In genomic region chr6:81753709-81754678, GRCh38 we compare ENCODE assay signal across 8 cellular contexts. TPM values are rescaled to one million over a fixed set of nuclear protein-coding genes. Genes with fewer than 3 reads are reported as not detected.
DNase-seq lines count a peak whose midpoint lies in the region; ATAC-seq lines count a peak whose summit lies in the region.

No MANE protein-coding gene starts in this region.

- H3K27me3 ChIP-seq in mucosa of stomach (ENCODE audit: control insufficient read depth, insufficient read depth, low read length) = no peaks in the 10 kb centered on the region

- DNase-seq in A172 (ENCODE audit: low spot score) (peak; percentile 54), NOMO-1 treated with DMSO at 0.1 percent for 48 hours (lab: John Stamatoyannopoulos, UW; ENCODE audit: unreplicated experiment) (peak; percentile 80), activated T-cell treated with anti-CD3 and anti-CD28 coated beads for 4 hours (peak; percentile 88), epithelial cell of prostate (ENCODE audit: low read depth, low spot score) (no peak)
- peak; percentile 72 to 85 for DNase-seq in stimulated activated CD8-positive, alpha-beta memory T cell treated with anti-CD3 and anti-CD28 coated beads, Interleukin-4, amount 100 ng/mL, for 4 hours (ENCODE audit: low read depth in 2 of 2, low spot score in 1 of 2)

- peak overlapping the region; percentile 84 for H3K9ac ChIP-seq in mucosa of stomach (ENCODE audit: low read length)

- H3K36me3 ChIP-seq in mucosa of stomach (ENCODE audit: control insufficient read depth, insufficient read depth, low read length) = peaks cover 10% of the 10 kb centered on the region

- ATAC-seq in GM18909 (IDR thresholded peaks at IDR 0.05; ENCODE audit: poor library complexity, unreplicated experiment) = peak; percentile 48
- ATAC-seq in HG03175 (IDR thresholded peaks at IDR 0.05; ENCODE audit: unreplicated experiment) = peak; percentile 33

- no peaks in the 10 kb centered on the region for H3K9me3 ChIP-seq in mucosa of stomach (ENCODE audit: control insufficient read depth, low read length)

- peak overlapping the region; percentile 75 for H3K4me3 ChIP-seq in mucosa of stomach (ENCODE audit: low read length)

- peak overlapping the region; percentile 75 for H3K27ac ChIP-seq in epithelial cell of prostate

- H3K4me1 ChIP-seq in mucosa of stomach (ENCODE audit: control insufficient read depth, insufficient read depth, low read length) = peaks cover 11% of the 10 kb centered on the region

RNA-seq across cellular contexts. Expression of gene TENT5A, which starts 1.5 kb away (rescaled TPM):
- total RNA-seq in A172 (2014; rRNA removed; shearing (Covaris generic)) = 5.0 and 6.5 TPM in 2 replicates
